Comparison of ENCODE assay signal across 8 cellular contexts in genomic region chr10:43420369-43421200, GRCh38. TPM values are rescaled to one million over a fixed set of nuclear protein-coding genes. Genes with fewer than 3 reads are reported as not detected.
A peak's percentile ranks its signal among the peaks of the same experiment; 100 is the strongest.
DNase-seq lines count a peak whose midpoint lies in the region; ATAC-seq and TF ChIP-seq lines count a peak whose summit lies in the region.

No MANE protein-coding gene starts in this region.

- no peaks in the 10 kb centered on the region for H3K36me3 ChIP-seq in liver (ENCODE audit: control insufficient read depth in 4 of 4, insufficient read depth in 3 of 4, low read depth in 1 of 4, low read length in 3 of 4)

- peak overlapping the region; percentile 47 to 88 (median 74) for H3K4me3 ChIP-seq in dorsolateral prefrontal cortex
- H3K4me3 ChIP-seq in liver (ENCODE audit: low read depth in 1 of 3, low read length in 3 of 3) = peak overlapping the region; percentile 53 to 57 (median 56)

- no peaks in the 10 kb centered on the region for H3K9me3 ChIP-seq in liver (ENCODE audit: control insufficient read depth in 4 of 4, low read length in 3 of 4)

- peak in 1 of 2 donors; percentile 33 for TF ChIP-seq RAD21 in liver (IDR thresholded peaks at IDR 0.05)

- H3K27ac ChIP-seq in dorsolateral prefrontal cortex = peak overlapping the region; percentile 94 to 100 (median 99)
- H3K27ac ChIP-seq in liver (ENCODE audit: low read depth in 1 of 2, low read length in 2 of 2) = peak overlapping the region; percentile 90 to 95

- no peaks in the 10 kb centered on the region for H3K27me3 ChIP-seq in dorsolateral prefrontal cortex
- H3K27me3 ChIP-seq in liver (ENCODE audit: control insufficient read depth in 4 of 4, insufficient read depth in 4 of 4, low read length in 3 of 4) = no peaks in the 10 kb centered on the region

- in situ Hi-C loops in ACHN (cut with HindIII; ENCODE audit: low pct_ligation_motif_present, low pct_unique_long_range_greater_than_20kb, low sequenced_read_pairs) = no loop called here

- peak overlapping the region; percentile 53 to 67 for H3K9ac ChIP-seq in liver (ENCODE audit: low read depth in 1 of 2, low read length in 2 of 2)

- peaks cover 3 to 22% (median 6%) of the 10 kb centered on the region in 4 donors for H3K4me1 ChIP-seq in liver (ENCODE audit: control insufficient read depth in 4 of 4, insufficient read depth in 4 of 4, low read length in 3 of 4)

- intact Hi-C loops in dorsolateral prefrontal cortex (cut with DNase I) = loop anchor here (1.0 to 2.0 kb wide), 2 partner anchors 11 to 16 kb away; partner anchors contain the start of genes HNRNPF (in 2 of the 2) and ZNF487 (in 2 of the 2)

- TF ChIP-seq CTCF in dorsolateral prefrontal cortex (IDR thresholded peaks at IDR 0.05 in 54 of 56, conservative IDR thresholded peaks at IDR 0.05 in 2 of 56; ENCODE audit: low read depth in 1 of 56, partially characterized antibody in 56 of 56) (peak in 50 of 56 donors; percentile 6 to 66 (median 47)), liver (IDR thresholded peaks at IDR 0.05; ENCODE audit: low read depth, low read length, missing input control) (no peak)

- ATAC-seq in GM18517 (IDR thresholded peaks at IDR 0.05; ENCODE audit: unreplicated experiment) (peak; percentile 79), HG02981 (IDR thresholded peaks at IDR 0.05; ENCODE audit: unreplicated experiment) (peak; percentile 76)

- under 1% methylated on average over 63 of the region's 63 CpGs for WGBS in liver

- peak; percentile 77 for DNase-seq in ACHN
- DNase-seq in NCI-H345 treated with DMSO at 0.1 percent for 48 hours (lab: John Stamatoyannopoulos, UW; ENCODE audit: unreplicated experiment) = peak; percentile 30
- peak; percentile 82 to 86 for DNase-seq in activated CD4-positive, alpha-beta T cell treated with anti-CD3 and anti-CD28 coated beads, Interleukin-2, amount 50 U/mL, for 48 hours
- peak; percentile 65 to 93 (median 80) for DNase-seq in dorsolateral prefrontal cortex
- DNase-seq in stimulated activated CD4-positive, alpha-beta T cell treated with anti-CD3 and anti-CD28 coated beads, Interleukin-4, amount 100 ng/mL, for 4 hours = peak; percentile 76 to 83

TF ChIP-seq in liver, 16 proteins besides CTCF, POLR2A, EP300 and RAD21:
- TF ChIP-seq REST (IDR thresholded peaks at IDR 0.05) (peak; percentile 92), EGR1 (IDR thresholded peaks at IDR 0.05; ENCODE audit: low read depth in 2 of 2) (peak in 1 of 2 donors; percentile 81), HNF4G (IDR thresholded peaks at IDR 0.05) (no peak), HNF4A (conservative IDR thresholded peaks at IDR 0.05) (peak; percentile 92 to 94), FOXA2 (IDR thresholded peaks at IDR 0.05) (peak; percentile 39), SP1 (IDR thresholded peaks at IDR 0.05) (peak; percentile 96), JUND (IDR thresholded peaks at IDR 0.05) (peak in 1 of 2 donors; percentile 59), ZBTB33 (IDR thresholded peaks at IDR 0.05) (peak; percentile 93), RXRA (IDR thresholded peaks at IDR 0.05) (peak; percentile 94 to 96), FOXA1 (IDR thresholded peaks at IDR 0.05) (no peak), MAX (IDR thresholded peaks at IDR 0.05) (peak; percentile 99), ATF3 (IDR thresholded peaks at IDR 0.05) (peak; percentile 57), TAF1 (conservative IDR thresholded peaks at IDR 0.05) (peak; percentile 83), NR2F2 (IDR thresholded peaks at IDR 0.05) (peak; percentile 80), GABPA (IDR thresholded peaks at IDR 0.05 in 1 of 2, conservative IDR thresholded peaks at IDR 0.05 in 1 of 2) (peak in 1 of 2 donors; percentile 58), YY1 (IDR thresholded peaks at IDR 0.05) (peak; percentile 94)

RNA-seq across cellular contexts. Expression of gene HNRNPF, which starts 11.6 kb away (rescaled TPM):
- total RNA-seq in dorsolateral prefrontal cortex (100 to 1,000 TPM in 2 of 120 experiments, 10 to 100 TPM in 118; 39.3 to 109 (median 59.0) TPM), liver (100 to 1,000 TPM; 116 to 150 TPM)
- polyA plus RNA-seq in liver = 100 to 1,000 TPM in 1 of 2 donors, 10 to 100 TPM in 1; 64.5 to 109 TPM

RNA-seq across cellular contexts. Expression of gene ZNF487, which starts 16.3 kb away (rescaled TPM):
- total RNA-seq in dorsolateral prefrontal cortex (10 to 100 TPM; 12.0 to 31.9 (median 20.8) TPM), liver (1 to 10 TPM; 1.5 to 4.8 TPM)
- 1 to 10 TPM; 1.3 to 2.3 TPM for polyA plus RNA-seq in liver

RNA-seq across cellular contexts. Expression of gene FXYD4, which starts 49.1 kb away (rescaled TPM):
- total RNA-seq in dorsolateral prefrontal cortex (10 to 100 TPM in 1 of 120 experiments, 1 to 10 TPM in 56, under 1 TPM in 3, not detected in 60; 0.84 to 12.4 (median 2.4) TPM), liver (not detected)
- polyA plus RNA-seq in liver = not detected

Comparison
In these comparisons a context has a peak if more than half of its experiments do, and no peak if none do; other contexts are left out.
1. Peak in every context shown above with its lines: DNase-seq, ATAC-seq, H3K4me3 ChIP-seq and H3K27ac ChIP-seq.
2. DNase-seq: peak in every context shown above with its lines; median percentile 84 in activated CD4-positive, alpha-beta T cell treated with anti-CD3 and anti-CD28 coated beads, Interleukin-2, amount 50 U/mL, for 48 hours; 80 in dorsolateral prefrontal cortex; 80 in stimulated activated CD4-positive, alpha-beta T cell treated with anti-CD3 and anti-CD28 coated beads, Interleukin-4, amount 100 ng/mL, for 4 hours; 77 in ACHN; 30 in NCI-H345 treated with DMSO at 0.1 percent for 48 hours.